9 cellular contexts compared by ENCODE assay signal in genomic region chr6:129893513-129894098, GRCh38. TPM values are rescaled to one million over a fixed set of nuclear protein-coding genes. Genes with fewer than 3 reads are reported as not detected.
DNase-seq lines count a peak whose midpoint lies in the region; ATAC-seq, FAIRE-seq and TF ChIP-seq lines count a peak whose summit lies in the region.
"Had no signal": no experiment of that assay in that cellular context is flagged by ENCODE, and none has a peak within 500 bp of the region (broad histone marks: within the 10 kb centered on the region; RNA-seq: fewer than 3 reads in every experiment).

No MANE protein-coding gene starts in this region.

- no peak overlapping the region for H3K9ac ChIP-seq in KMS-11

- no peak overlapping the region for H3K4me2 ChIP-seq in KMS-11

- no peak overlapping the region for H2AFZ ChIP-seq in KMS-11 (ENCODE audit: low read depth)

- no peak overlapping the region for H3K4me3 ChIP-seq in KMS-11 (IDR thresholded peaks at IDR 0.05; ENCODE audit: insufficient read depth, low read depth, low read length)
- no peak overlapping the region for H3K4me3 ChIP-seq in bronchial epithelial cell (ENCODE audit: low read depth, low read length)

- no peak overlapping the region for H3K27ac ChIP-seq in KMS-11

- FAIRE-seq in bronchial epithelial cell (lab: Jason Lieb, UNC) = no peak

- peak; percentile 58; the same call in 1 of the 2 replicates for TF ChIP-seq CTCF in KMS-11 (conservative IDR thresholded peaks at IDR 0.05; ENCODE audit: low read depth, low read length)
- TF ChIP-seq CTCF in bronchial epithelial cell (IDR thresholded peaks at IDR 0.05; ENCODE audit: insufficient read depth, low read length, severe bottlenecking) = peak; percentile 26

- ATAC-seq in HG02852 (IDR thresholded peaks at IDR 0.05; ENCODE audit: unreplicated experiment) = no peak
- no peak for ATAC-seq in HG03280 (IDR thresholded peaks at IDR 0.05; ENCODE audit: unreplicated experiment)
- ATAC-seq in GM18519 (IDR thresholded peaks at IDR 0.05; ENCODE audit: low FRiP score, unreplicated experiment) = no peak
- ATAC-seq: left cardiac atrium had no signal

- H3K79me2 ChIP-seq in KMS-11 (ENCODE audit: insufficient read depth, low read depth) = no peaks in the 10 kb centered on the region

- no peaks in the 10 kb centered on the region for H3K27me3 ChIP-seq in KMS-11 (ENCODE audit: insufficient read depth, low read depth)
- H3K27me3 ChIP-seq in bronchial epithelial cell (ENCODE audit: control insufficient read depth, insufficient read depth, low read length) = no peaks in the 10 kb centered on the region

- H4K20me1 ChIP-seq in KMS-11 (ENCODE audit: insufficient read depth) = no peaks in the 10 kb centered on the region

- H3K4me1 ChIP-seq in KMS-11 (ENCODE audit: low read depth, poor library complexity, severe bottlenecking) = no peaks in the 10 kb centered on the region

- H3K36me3 ChIP-seq in KMS-11 (ENCODE audit: insufficient read depth) (no peaks in the 10 kb centered on the region), bronchial epithelial cell (ENCODE audit: control insufficient read depth, insufficient read depth, low read length) (no peaks in the 10 kb centered on the region)

- peak; percentile 49 for DNase-seq in EH (ENCODE audit: low read depth)
- peak; percentile 57 for DNase-seq in bronchial epithelial cell (ENCODE audit: low read depth)
- DNase-seq in myocyte (ENCODE audit: low read depth) = peak; percentile 13
- no peak for DNase-seq in putamen (ENCODE audit: low spot score)
- DNase-seq: left cardiac atrium had no signal

RNA-seq across cellular contexts. Expression of gene TMEM244, which starts 32.5 kb away (rescaled TPM):
- total RNA-seq in bronchial epithelial cell (not detected in 2 replicates), myocyte (0.83 TPM in 1 of 2 replicates, not detected in the other)
- polyA plus RNA-seq in myocyte (2012) = 0.81 TPM
- total RNA-seq: left cardiac atrium had no signal
